ENCODE assay signal across 1 cellular context in genomic region chr17:77101521-77102410, GRCh38.
A peak's percentile ranks its signal among the peaks of the same experiment; 100 is the strongest.
TF ChIP-seq lines count a peak whose summit lies in the region.

No MANE protein-coding gene starts in this region.

TF ChIP-seq in HepG2, 621 proteins besides CTCF, POLR2A, EP300 and RAD21 (continued from another document and continues in another):
- no peak for TF ChIP-seq IRX3 (CRISPR knock-in tag; IDR thresholded peaks at IDR 0.05; ENCODE audit: borderline replicate concordance, low read depth)
- TF ChIP-seq NR2F6 (IDR thresholded peaks at IDR 0.05): peak; percentile 12
- TF ChIP-seq NR2F6 (CRISPR knock-in tag; IDR thresholded peaks at IDR 0.05): no peak; the same call in 1 of the 2 replicates
- no peak for TF ChIP-seq ZNF180 (CRISPR knock-in tag; IDR thresholded peaks at IDR 0.05; ENCODE audit: borderline replicate concordance, low read depth)
- TF ChIP-seq IRF2 (CRISPR knock-in tag; IDR thresholded peaks at IDR 0.05): peak; percentile 33; the same call in 1 of the 2 replicates
- TF ChIP-seq ISX (CRISPR knock-in tag; conservative IDR thresholded peaks at IDR 0.05): no peak
- TF ChIP-seq ZNF772 (CRISPR knock-in tag; IDR thresholded peaks at IDR 0.05): no peak
- TF ChIP-seq SOX13 (IDR thresholded peaks at IDR 0.05): no peak
- TF ChIP-seq SOX13 (CRISPR knock-in tag; conservative IDR thresholded peaks at IDR 0.05 in 1 of 2, IDR thresholded peaks at IDR 0.05 in 1 of 2): peak; percentile 14 to 28; a peak in 1 of 4 replicates
- TF ChIP-seq ZNF3 (CRISPR knock-in tag; IDR thresholded peaks at IDR 0.05): no peak
- TF ChIP-seq DNMT3B (CRISPR knock-in tag; conservative IDR thresholded peaks at IDR 0.05): 0 out of 2 replicates have a peak, but pooled peaks have one; percentile 29
- no peak for TF ChIP-seq SKIL (CRISPR knock-in tag; IDR thresholded peaks at IDR 0.05; ENCODE audit: borderline replicate concordance)
- TF ChIP-seq CBX1 (IDR thresholded peaks at IDR 0.05; ENCODE audit: low read depth): no peak
- TF ChIP-seq ZNF761 (CRISPR knock-in tag; conservative IDR thresholded peaks at IDR 0.05): no peak
- TF ChIP-seq CHD2 (IDR thresholded peaks at IDR 0.05; ENCODE audit: low read depth, low read length): no peak
- TF ChIP-seq ZMYM4 (CRISPR knock-in tag; IDR thresholded peaks at IDR 0.05): no peak
- no peak for TF ChIP-seq NR2F2 (IDR thresholded peaks at IDR 0.05; ENCODE audit: borderline replicate concordance, low read depth)
- no peak for TF ChIP-seq ZNF615 (CRISPR knock-in tag; IDR thresholded peaks at IDR 0.05; ENCODE audit: borderline replicate concordance)
- TF ChIP-seq EEA1 (CRISPR knock-in tag; IDR thresholded peaks at IDR 0.05; ENCODE audit: borderline replicate concordance): no peak
- TF ChIP-seq, protein P1, sequence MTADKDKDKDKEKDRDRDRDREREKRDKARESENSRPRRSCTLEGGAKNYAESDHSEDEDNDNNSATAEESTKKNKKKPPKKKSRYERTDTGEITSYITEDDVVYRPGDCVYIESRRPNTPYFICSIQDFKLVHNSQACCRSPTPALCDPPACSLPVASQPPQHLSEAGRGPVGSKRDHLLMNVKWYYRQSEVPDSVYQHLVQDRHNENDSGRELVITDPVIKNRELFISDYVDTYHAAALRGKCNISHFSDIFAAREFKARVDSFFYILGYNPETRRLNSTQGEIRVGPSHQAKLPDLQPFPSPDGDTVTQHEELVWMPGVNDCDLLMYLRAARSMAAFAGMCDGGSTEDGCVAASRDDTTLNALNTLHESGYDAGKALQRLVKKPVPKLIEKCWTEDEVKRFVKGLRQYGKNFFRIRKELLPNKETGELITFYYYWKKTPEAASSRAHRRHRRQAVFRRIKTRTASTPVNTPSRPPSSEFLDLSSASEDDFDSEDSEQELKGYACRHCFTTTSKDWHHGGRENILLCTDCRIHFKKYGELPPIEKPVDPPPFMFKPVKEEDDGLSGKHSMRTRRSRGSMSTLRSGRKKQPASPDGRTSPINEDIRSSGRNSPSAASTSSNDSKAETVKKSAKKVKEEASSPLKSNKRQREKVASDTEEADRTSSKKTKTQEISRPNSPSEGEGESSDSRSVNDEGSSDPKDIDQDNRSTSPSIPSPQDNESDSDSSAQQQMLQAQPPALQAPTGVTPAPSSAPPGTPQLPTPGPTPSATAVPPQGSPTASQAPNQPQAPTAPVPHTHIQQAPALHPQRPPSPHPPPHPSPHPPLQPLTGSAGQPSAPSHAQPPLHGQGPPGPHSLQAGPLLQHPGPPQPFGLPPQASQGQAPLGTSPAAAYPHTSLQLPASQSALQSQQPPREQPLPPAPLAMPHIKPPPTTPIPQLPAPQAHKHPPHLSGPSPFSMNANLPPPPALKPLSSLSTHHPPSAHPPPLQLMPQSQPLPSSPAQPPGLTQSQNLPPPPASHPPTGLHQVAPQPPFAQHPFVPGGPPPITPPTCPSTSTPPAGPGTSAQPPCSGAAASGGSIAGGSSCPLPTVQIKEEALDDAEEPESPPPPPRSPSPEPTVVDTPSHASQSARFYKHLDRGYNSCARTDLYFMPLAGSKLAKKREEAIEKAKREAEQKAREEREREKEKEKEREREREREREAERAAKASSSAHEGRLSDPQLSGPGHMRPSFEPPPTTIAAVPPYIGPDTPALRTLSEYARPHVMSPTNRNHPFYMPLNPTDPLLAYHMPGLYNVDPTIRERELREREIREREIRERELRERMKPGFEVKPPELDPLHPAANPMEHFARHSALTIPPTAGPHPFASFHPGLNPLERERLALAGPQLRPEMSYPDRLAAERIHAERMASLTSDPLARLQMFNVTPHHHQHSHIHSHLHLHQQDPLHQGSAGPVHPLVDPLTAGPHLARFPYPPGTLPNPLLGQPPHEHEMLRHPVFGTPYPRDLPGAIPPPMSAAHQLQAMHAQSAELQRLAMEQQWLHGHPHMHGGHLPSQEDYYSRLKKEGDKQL (CRISPR knock-in tag; IDR thresholded peaks at IDR 0.05; ENCODE audit: low read depth): no peak
- no peak for TF ChIP-seq ZBTB38 (CRISPR knock-in tag; IDR thresholded peaks at IDR 0.05)
- no peak for TF ChIP-seq ZNF234 (CRISPR knock-in tag; conservative IDR thresholded peaks at IDR 0.05)
- TF ChIP-seq HIVEP1 (CRISPR knock-in tag; IDR thresholded peaks at IDR 0.05): no peak
- TF ChIP-seq RBM22 (optimal IDR thresholded peaks at IDR 0.05; ENCODE audit: low read length): peak; percentile 37
- TF ChIP-seq ZNF44 (CRISPR knock-in tag; IDR thresholded peaks at IDR 0.05): no peak
- TF ChIP-seq GTF2F1 (IDR thresholded peaks at IDR 0.05; ENCODE audit: low read length): no peak
- no peak for TF ChIP-seq SP1 (IDR thresholded peaks at IDR 0.05)
- TF ChIP-seq SP1 (CRISPR knock-in tag; IDR thresholded peaks at IDR 0.05): no peak
- TF ChIP-seq ZBTB49 (CRISPR knock-in tag; IDR thresholded peaks at IDR 0.05; ENCODE audit: borderline replicate concordance): no peak
- TF ChIP-seq, protein P2, sequence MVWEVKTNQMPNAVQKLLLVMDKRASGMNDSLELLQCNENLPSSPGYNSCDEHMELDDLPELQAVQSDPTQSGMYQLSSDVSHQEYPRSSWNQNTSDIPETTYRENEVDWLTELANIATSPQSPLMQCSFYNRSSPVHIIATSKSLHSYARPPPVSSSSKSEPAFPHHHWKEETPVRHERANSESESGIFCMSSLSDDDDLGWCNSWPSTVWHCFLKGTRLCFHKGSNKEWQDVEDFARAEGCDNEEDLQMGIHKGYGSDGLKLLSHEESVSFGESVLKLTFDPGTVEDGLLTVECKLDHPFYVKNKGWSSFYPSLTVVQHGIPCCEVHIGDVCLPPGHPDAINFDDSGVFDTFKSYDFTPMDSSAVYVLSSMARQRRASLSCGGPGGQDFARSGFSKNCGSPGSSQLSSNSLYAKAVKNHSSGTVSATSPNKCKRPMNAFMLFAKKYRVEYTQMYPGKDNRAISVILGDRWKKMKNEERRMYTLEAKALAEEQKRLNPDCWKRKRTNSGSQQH (CRISPR knock-in tag; IDR thresholded peaks at IDR 0.05; ENCODE audit: low read depth): no peak; the same call in 1 of the 2 replicates
- no peak for TF ChIP-seq ZMYM3 (CRISPR knock-in tag; IDR thresholded peaks at IDR 0.05)
- TF ChIP-seq ZHX2 (IDR thresholded peaks at IDR 0.05; ENCODE audit: low read depth): no peak
- TF ChIP-seq ZHX2 (CRISPR knock-in tag; IDR thresholded peaks at IDR 0.05; ENCODE audit: borderline replicate concordance): no peak
- TF ChIP-seq, protein P3, sequence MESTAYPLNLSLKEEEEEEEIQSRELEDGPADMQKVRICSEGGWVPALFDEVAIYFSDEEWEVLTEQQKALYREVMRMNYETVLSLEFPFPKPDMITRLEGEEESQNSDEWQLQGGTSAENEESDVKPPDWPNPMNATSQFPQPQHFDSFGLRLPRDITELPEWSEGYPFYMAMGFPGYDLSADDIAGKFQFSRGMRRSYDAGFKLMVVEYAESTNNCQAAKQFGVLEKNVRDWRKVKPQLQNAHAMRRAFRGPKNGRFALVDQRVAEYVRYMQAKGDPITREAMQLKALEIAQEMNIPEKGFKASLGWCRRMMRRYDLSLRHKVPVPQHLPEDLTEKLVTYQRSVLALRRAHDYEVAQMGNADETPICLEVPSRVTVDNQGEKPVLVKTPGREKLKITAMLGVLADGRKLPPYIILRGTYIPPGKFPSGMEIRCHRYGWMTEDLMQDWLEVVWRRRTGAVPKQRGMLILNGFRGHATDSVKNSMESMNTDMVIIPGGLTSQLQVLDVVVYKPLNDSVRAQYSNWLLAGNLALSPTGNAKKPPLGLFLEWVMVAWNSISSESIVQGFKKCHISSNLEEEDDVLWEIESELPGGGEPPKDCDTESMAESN (CRISPR knock-in tag; conservative IDR thresholded peaks at IDR 0.05): no peak
- TF ChIP-seq FOXK2 (IDR thresholded peaks at IDR 0.05): peak; percentile 54; the same call in 1 of the 2 replicates
- no peak for TF ChIP-seq NFE2L1 (CRISPR knock-in tag; IDR thresholded peaks at IDR 0.05; ENCODE audit: borderline replicate concordance)
- no peak; the same call in 1 of the 2 replicates for TF ChIP-seq ARNT2 (CRISPR knock-in tag; IDR thresholded peaks at IDR 0.05; ENCODE audit: low read depth)
